Comparison of ENCODE assay signal across 18 cellular contexts in the genomic region with DNA sequence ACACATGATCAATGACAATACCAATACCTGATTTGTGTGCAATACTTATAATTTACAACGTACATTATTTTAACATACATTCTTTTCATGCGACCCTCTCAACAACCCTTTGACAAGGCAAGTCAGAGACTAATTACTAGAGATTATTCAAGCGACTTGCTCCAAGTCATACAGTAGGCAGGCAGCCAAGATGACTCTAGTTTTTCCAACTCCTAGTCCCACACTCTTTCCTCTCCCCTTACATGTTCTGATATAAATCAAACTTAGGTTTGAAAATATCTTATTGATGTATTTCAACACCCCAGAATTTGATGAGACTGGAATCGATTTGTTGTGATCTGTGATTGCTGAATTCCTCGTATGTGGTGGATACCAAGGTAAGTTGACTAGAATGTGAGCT. TPM values are rescaled to one million over a fixed set of nuclear protein-coding genes. Genes with fewer than 3 reads are reported as not detected.
DNase-seq lines count a peak whose midpoint lies in the region; TF ChIP-seq lines count a peak whose summit lies in the region.
"Had no signal": no experiment of that assay in that cellular context is flagged by ENCODE, and none has a peak within 500 bp of the region (broad histone marks: within the 10 kb centered on the region; RNA-seq: fewer than 3 reads in every experiment).

No MANE protein-coding gene starts in this region.

- CTCF ChIA-PET in HEK293T (lab: Yijun Ruan, JAX): no interaction called here

- peaks cover 11% of the 10 kb centered on the region for H3K4me1 ChIP-seq in GM23248 (ENCODE audit: insufficient read depth)

- POLR2A ChIA-PET in HEK293T (lab: Yijun Ruan, JAX): no interaction called here

- no peaks in the 10 kb centered on the region for H4K20me1 ChIP-seq in GM23248 (ENCODE audit: insufficient read depth)

- no peak overlapping the region for H3K4me2 ChIP-seq in GM23248 (ENCODE audit: unreplicated experiment)

- no peaks in the 10 kb centered on the region for H3K27me3 ChIP-seq in GM23248 (replicated peaks; ENCODE audit: insufficient read depth)

- H3K9me3 ChIP-seq in GM23248 (ENCODE audit: low read depth): no peaks in the 10 kb centered on the region

- no peak for TF ChIP-seq CTCF in fibroblast of mammary gland (conservative IDR thresholded peaks at IDR 0.05; ENCODE audit: control insufficient read depth, insufficient read depth, low read depth, low read length)

- DNase-seq in GM23248: peak; percentile 62
- DNase-seq in RKO (ENCODE audit: low spot score): peak; percentile 20
- DNase-seq in fibroblast of mammary gland (ENCODE audit: low read depth): peak; percentile 45
- no peak for DNase-seq in HEK293T (ENCODE audit: extremely low spot score)
- DNase-seq in NCI-H187 treated with DMSO at 0.1 percent for 48 hours (lab: John Stamatoyannopoulos, UW): no peak
- DNase-seq in NCI-H69 (lab: John Stamatoyannopoulos, UW): no peak
- DNase-seq in SKM-1 (lab: John Stamatoyannopoulos, UW; ENCODE audit: unreplicated experiment): no peak
- DNase-seq: ACHN, AML-193, EL, HFFc6, NCI-H1105 treated with DMSO at 0.1 percent for 48 hours, NCI-H1694, NCI-H2107, NCI-H2227 treated with DMSO at 0.1 percent for 48 hours, NCI-H524, SW 1271 had no signal

- H3K9ac ChIP-seq in GM23248: no peak overlapping the region

- H3K4me3 ChIP-seq in GM23248 (no peak overlapping the region), fibroblast of mammary gland (ENCODE audit: control insufficient read depth, low read depth, low read length) (no peak overlapping the region)

- H3F3A ChIP-seq in GM23248 (ENCODE audit: insufficient read depth): peaks cover 20% of the 10 kb centered on the region

- H2AFZ ChIP-seq in GM23248: no peak overlapping the region

- in situ Hi-C loops in GM23248 (cut with MboI): no loop called here

- no peaks in the 10 kb centered on the region for H3K9me2 ChIP-seq in GM23248 (ENCODE audit: insufficient read depth)

- no peaks in the 10 kb centered on the region for H3K79me2 ChIP-seq in GM23248 (ENCODE audit: insufficient read depth)

- H3K27ac ChIP-seq in GM23248: no peak overlapping the region
- H3K27ac ChIP-seq: C4-2B had no signal

- WGBS in GM23248 (ENCODE audit: low coverage in 1 of 2, low lambda C conversion rate in 2 of 2, missing lambda C conversion rate in 2 of 2), 2 experiments: 45 to 47% methylated on average over 5 of the region's 5 CpGs

- H3K36me3 ChIP-seq in GM23248 (ENCODE audit: low read depth): no peaks in the 10 kb centered on the region

TF ChIP-seq in HEK293T, 16 proteins besides CTCF, POLR2A, EP300 and RAD21:
- TF ChIP-seq SP1 (IDR thresholded peaks at IDR 0.05): no peak
- no peak for TF ChIP-seq TARDBP (IDR thresholded peaks at IDR 0.05)
- no peak for TF ChIP-seq L3MBTL2 (conservative IDR thresholded peaks at IDR 0.05)
- no peak for TF ChIP-seq NFRKB (IDR thresholded peaks at IDR 0.05)
- TF ChIP-seq ZNF384 (IDR thresholded peaks at IDR 0.05): no peak
TF ChIP-seq in HEK293T: peak in this region for 0.

RNA-seq across cellular contexts. Expression of a gene that starts 8.0 kb away (rescaled TPM):
- 0.13 and 0.65 TPM in 2 replicates for total RNA-seq in GM23248 (2014; rRNA removed; shearing (Covaris generic))
- polyA plus RNA-seq in GM23248 (2016; fragmentation: Nextera tagmentation; extraction: Ambion mirVana): 0.70 and 0.73 TPM in 2 replicates

Comparison
In these comparisons a context has a peak if more than half of its experiments do, and no peak if none do; other contexts are left out.
1. DNase-seq: peak in GM23248 (single experiment), RKO (single experiment) and fibroblast of mammary gland (single experiment); none in HEK293T (single experiment), NCI-H187 treated with DMSO at 0.1 percent for 48 hours (single experiment), NCI-H69 (single experiment) and SKM-1 (single experiment).